ENCODE assay signal across 19 cellular contexts in the genomic region with DNA sequence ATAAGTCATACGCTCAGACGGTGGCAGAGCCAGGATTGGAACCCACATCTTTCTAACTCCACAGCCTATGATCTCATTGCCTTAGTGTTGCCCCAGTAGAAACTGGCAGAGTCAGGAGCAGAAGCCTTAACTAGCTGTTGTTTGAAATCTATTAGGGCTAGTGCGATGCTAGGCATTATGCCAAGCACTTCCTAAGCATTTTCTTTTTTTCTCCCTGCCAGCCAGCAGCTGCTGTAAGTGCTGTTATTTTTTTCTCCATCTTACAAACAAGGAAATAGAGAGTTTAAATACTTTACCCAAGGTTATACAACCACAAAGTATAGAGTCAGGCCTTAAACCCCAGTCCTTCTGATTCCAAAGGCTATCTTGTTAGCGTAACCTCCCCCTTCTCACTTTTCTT.
DNase-seq lines count a peak whose midpoint lies in the region; TF ChIP-seq lines count a peak whose summit lies in the region.
"Had no signal": no experiment of that assay in that cellular context is flagged by ENCODE, and none has a peak within 500 bp of the region (broad histone marks: within the 10 kb centered on the region; RNA-seq: fewer than 3 reads in every experiment).

No MANE protein-coding gene starts in this region.

- DNase-seq in AG10803 (ENCODE audit: low read depth) (peak; percentile 51), NCI-H69 (lab: John Stamatoyannopoulos, UW) (peak; percentile 65), fibroblast of the aortic adventitia (ENCODE audit: low read depth) (peak; percentile 34), NCI-H526 treated with DMSO at 0.1 percent for 48 hours (lab: John Stamatoyannopoulos, UW) (no peak), T-helper 2 cell (no peak), ascending aorta (ENCODE audit: low spot score in 2 of 2) (no peak)
- DNase-seq in activated T-helper 1 cell treated with anti-CD3 and anti-CD28 coated beads, Interleukin-12 subunit alpha, Interleukin-12 subunit beta, Interleukin-2, Interleukin-4 antibody, amounts not matched to agents 30 ng/mL and 10 ng/mL and 1 ng/mL, durations not matched to agents 14 hours and 24 hours and 36 hours (ENCODE audit: low spot score) = no peak
- DNase-seq: activated CD4-positive, CD25-positive, alpha-beta regulatory T cell treated with anti-CD3 and anti-CD28 coated beads, Interleukin-2, amount 50 U/mL, for 72 hours; activated CD8-positive, alpha-beta memory T cell treated with anti-CD3 and anti-CD28 coated beads, Interleukin-2, amount 10 ng/mL, durations not matched to agents 7 days and 5 days; activated naive CD4-positive, alpha-beta T cell treated with Interleukin-2 at 50 U/mL for 16 hours; glutamatergic neuron; Karpas-422; NCI-H1694; sigmoid colon; SK-N-SH; stimulated activated CD4-positive, alpha-beta T cell treated with anti-CD3 and anti-CD28 coated beads, Interleukin-2, amount 100 ng/mL, for 48 hours had no signal

- no peaks in the 10 kb centered on the region for H3K27me3 Mint-ChIP-seq in activated T-helper 1 cell treated with anti-CD3 and anti-CD28 coated beads, Interleukin-12 subunit alpha, Interleukin-12 subunit beta, Interleukin-2, Interleukin-4 antibody, amounts not matched to agents 30 ng/mL and 10 ng/mL and 1 ng/mL, durations not matched to agents 14 hours and 24 hours and 36 hours (ENCODE audit: insufficient read depth)
- H3K27me3 Mint-ChIP-seq: activated CD8-positive, alpha-beta memory T cell treated with anti-CD3 and anti-CD28 coated beads, Interleukin-2, amount 10 ng/mL, durations not matched to agents 7 days and 5 days had no signal

- H3K4me3 Mint-ChIP-seq in activated T-helper 1 cell treated with anti-CD3 and anti-CD28 coated beads, Interleukin-12 subunit alpha, Interleukin-12 subunit beta, Interleukin-2, Interleukin-4 antibody, amounts not matched to agents 30 ng/mL and 10 ng/mL and 1 ng/mL, durations not matched to agents 14 hours and 24 hours and 36 hours = no peak overlapping the region
- H3K4me3 Mint-ChIP-seq: activated CD8-positive, alpha-beta memory T cell treated with anti-CD3 and anti-CD28 coated beads, Interleukin-2, amount 10 ng/mL, durations not matched to agents 7 days and 5 days had no signal

- H3K27ac ChIP-seq in HUES6 (ENCODE audit: low read depth, low read length) (peak overlapping the region; percentile 48), ascending aorta (no peak overlapping the region)
- H3K27ac ChIP-seq: coronary artery, epithelial cell of prostate had no signal

- H3K4me1 ChIP-seq in HUES6 (ENCODE audit: control insufficient read depth, insufficient read depth, low read length) (peaks cover 30% of the 10 kb centered on the region), ascending aorta (no peaks in the 10 kb centered on the region)

- TF ChIP-seq CTCF in AG10803 (conservative IDR thresholded peaks at IDR 0.05; ENCODE audit: low read length) = no peak
- TF ChIP-seq CTCF in fibroblast of the aortic adventitia (IDR thresholded peaks at IDR 0.05; ENCODE audit: insufficient read depth, low read length) = no peak
- TF ChIP-seq CTCF in ascending aorta (IDR thresholded peaks at IDR 0.05) = no peak

- H3K27me3 ChIP-seq in HUES6 (ENCODE audit: control insufficient read depth, insufficient read depth, low read length) (no peaks in the 10 kb centered on the region), ascending aorta (no peaks in the 10 kb centered on the region)
- H3K27me3 ChIP-seq: sigmoid colon had no signal

- H3K4me1 Mint-ChIP-seq in activated T-helper 1 cell treated with anti-CD3 and anti-CD28 coated beads, Interleukin-12 subunit alpha, Interleukin-12 subunit beta, Interleukin-2, Interleukin-4 antibody, amounts not matched to agents 30 ng/mL and 10 ng/mL and 1 ng/mL, durations not matched to agents 14 hours and 24 hours and 36 hours (ENCODE audit: low read depth) = no peaks in the 10 kb centered on the region
- H3K4me1 Mint-ChIP-seq: activated CD8-positive, alpha-beta memory T cell treated with anti-CD3 and anti-CD28 coated beads, Interleukin-2, amount 10 ng/mL, durations not matched to agents 7 days and 5 days had no signal

- H3K36me3 ChIP-seq in HUES6 (ENCODE audit: control insufficient read depth, insufficient read depth, low read length) (peaks cover 90% of the 10 kb centered on the region), ascending aorta (peaks cover 4 to 22% of the 10 kb centered on the region in 2 donors)

- peaks cover 70% of the 10 kb centered on the region for H3K36me3 Mint-ChIP-seq in activated T-helper 1 cell treated with anti-CD3 and anti-CD28 coated beads, Interleukin-12 subunit alpha, Interleukin-12 subunit beta, Interleukin-2, Interleukin-4 antibody, amounts not matched to agents 30 ng/mL and 10 ng/mL and 1 ng/mL, durations not matched to agents 14 hours and 24 hours and 36 hours (ENCODE audit: low read depth)

- H3K9me3 ChIP-seq in HUES6 (ENCODE audit: control insufficient read depth, insufficient read depth, low read depth, low read length) (no peaks in the 10 kb centered on the region), ascending aorta (no peaks in the 10 kb centered on the region)
- H3K9me3 ChIP-seq: sigmoid colon, SK-N-SH had no signal

- intact Hi-C loops in activated T-helper 1 cell treated with anti-CD3 and anti-CD28 coated beads, Interleukin-12 subunit alpha, Interleukin-12 subunit beta, Interleukin-2, Interleukin-4 antibody, amounts not matched to agents 30 ng/mL and 10 ng/mL and 1 ng/mL, durations not matched to agents 14 hours and 24 hours and 36 hours (cut with micrococcal nuclease) = no loop called here
- intact Hi-C loops in ascending aorta (cut with DNase I) = no loop called here

- H3K9ac ChIP-seq in HUES6 (ENCODE audit: low read length) = no peak overlapping the region
- H3K9ac ChIP-seq: SK-N-SH had no signal

- H3K4me3 ChIP-seq in AG10803 (ENCODE audit: low read length) (no peak overlapping the region), HUES6 (ENCODE audit: low read depth, low read length) (no peak overlapping the region), fibroblast of the aortic adventitia (ENCODE audit: low read depth, low read length) (no peak overlapping the region), ascending aorta (no peak overlapping the region)
- H3K4me3 ChIP-seq: coronary artery, sigmoid colon had no signal

- no peak overlapping the region for H3K27ac Mint-ChIP-seq in activated T-helper 1 cell treated with anti-CD3 and anti-CD28 coated beads, Interleukin-12 subunit alpha, Interleukin-12 subunit beta, Interleukin-2, Interleukin-4 antibody, amounts not matched to agents 30 ng/mL and 10 ng/mL and 1 ng/mL, durations not matched to agents 14 hours and 24 hours and 36 hours
- H3K27ac Mint-ChIP-seq: activated CD8-positive, alpha-beta memory T cell treated with anti-CD3 and anti-CD28 coated beads, Interleukin-2, amount 10 ng/mL, durations not matched to agents 7 days and 5 days had no signal

- no peaks in the 10 kb centered on the region for H3K9me3 Mint-ChIP-seq in activated T-helper 1 cell treated with anti-CD3 and anti-CD28 coated beads, Interleukin-12 subunit alpha, Interleukin-12 subunit beta, Interleukin-2, Interleukin-4 antibody, amounts not matched to agents 30 ng/mL and 10 ng/mL and 1 ng/mL, durations not matched to agents 14 hours and 24 hours and 36 hours

Comparison
In these comparisons a context has a peak if more than half of its experiments do, and no peak if none do; other contexts are left out.
1. DNase-seq: peak in AG10803 (single experiment), NCI-H69 (single experiment) and fibroblast of the aortic adventitia (single experiment); none in activated T-helper 1 cell treated with anti-CD3 and anti-CD28 coated beads, Interleukin-12 subunit alpha, Interleukin-12 subunit beta, Interleukin-2, Interleukin-4 antibody, amounts not matched to agents 30 ng/mL and 10 ng/mL and 1 ng/mL, durations not matched to agents 14 hours and 24 hours and 36 hours (single experiment), NCI-H526 treated with DMSO at 0.1 percent for 48 hours (single experiment), T-helper 2 cell (0 of 5) and ascending aorta (0 of 2).